In genomic region chr15:88246666-88247446, GRCh38 we compare ENCODE assay signal across 1 cellular context.
A peak's percentile ranks its signal among the peaks of the same experiment; 100 is the strongest.
TF ChIP-seq lines count a peak whose summit lies in the region.

No MANE protein-coding gene starts in this region.

TF ChIP-seq in K562, 482 proteins besides CTCF, POLR2A, EP300 and RAD21 (continued from another document):
- no peak for TF ChIP-seq ZNF121 (CRISPR knock-in tag; conservative IDR thresholded peaks at IDR 0.05)
- no peak for TF ChIP-seq ZNF318 (IDR thresholded peaks at IDR 0.05; ENCODE audit: borderline replicate concordance in 1 of 2, low read depth in 1 of 2)
- TF ChIP-seq ZNF398 (CRISPR knock-in tag; IDR thresholded peaks at IDR 0.05): no peak
- no peak for TF ChIP-seq ARNT (IDR thresholded peaks at IDR 0.05)
- TF ChIP-seq BRD9 (IDR thresholded peaks at IDR 0.05; ENCODE audit: low read depth, partially characterized antibody): no peak
- peak; percentile 36; the same call in 1 of the 2 replicates for TF ChIP-seq LCOR (CRISPR knock-in tag; IDR thresholded peaks at IDR 0.05)
- 0 out of 2 replicates have a peak, but pooled peaks have one; percentile 24 for TF ChIP-seq C11orf30 (IDR thresholded peaks at IDR 0.05; ENCODE audit: low read depth)
- TF ChIP-seq YY1 (IDR thresholded peaks at IDR 0.05; ENCODE audit: borderline replicate concordance in 1 of 3, control insufficient read depth in 1 of 3, extremely low read depth in 1 of 3, insufficient read depth in 3 of 3, insufficient read length in 1 of 3, insufficient replicate concordance in 2 of 3, low read depth in 1 of 3, low read length in 2 of 3): peak in 2 of 3 experiments; percentile 51 to 74
- TF ChIP-seq, protein P1, sequence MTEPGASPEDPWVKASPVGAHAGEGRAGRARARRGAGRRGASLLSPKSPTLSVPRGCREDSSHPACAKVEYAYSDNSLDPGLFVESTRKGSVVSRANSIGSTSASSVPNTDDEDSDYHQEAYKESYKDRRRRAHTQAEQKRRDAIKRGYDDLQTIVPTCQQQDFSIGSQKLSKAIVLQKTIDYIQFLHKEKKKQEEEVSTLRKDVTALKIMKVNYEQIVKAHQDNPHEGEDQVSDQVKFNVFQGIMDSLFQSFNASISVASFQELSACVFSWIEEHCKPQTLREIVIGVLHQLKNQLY (CRISPR knock-in tag; conservative IDR thresholded peaks at IDR 0.05): no peak
- no peak for TF ChIP-seq NR3C1 (CRISPR knock-in tag; IDR thresholded peaks at IDR 0.05)
- TF ChIP-seq CHD2 (IDR thresholded peaks at IDR 0.05; ENCODE audit: low read depth, low read length): no peak
- TF ChIP-seq TARDBP (IDR thresholded peaks at IDR 0.05): no peak
- peak; percentile 81 for TF ChIP-seq RB1 (IDR thresholded peaks at IDR 0.05; ENCODE audit: low read depth)
- TF ChIP-seq, protein P2, sequence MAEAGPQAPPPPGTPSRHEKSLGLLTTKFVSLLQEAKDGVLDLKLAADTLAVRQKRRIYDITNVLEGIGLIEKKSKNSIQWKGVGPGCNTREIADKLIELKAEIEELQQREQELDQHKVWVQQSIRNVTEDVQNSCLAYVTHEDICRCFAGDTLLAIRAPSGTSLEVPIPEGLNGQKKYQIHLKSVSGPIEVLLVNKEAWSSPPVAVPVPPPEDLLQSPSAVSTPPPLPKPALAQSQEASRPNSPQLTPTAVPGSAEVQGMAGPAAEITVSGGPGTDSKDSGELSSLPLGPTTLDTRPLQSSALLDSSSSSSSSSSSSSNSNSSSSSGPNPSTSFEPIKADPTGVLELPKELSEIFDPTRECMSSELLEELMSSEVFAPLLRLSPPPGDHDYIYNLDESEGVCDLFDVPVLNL (CRISPR knock-in tag; IDR thresholded peaks at IDR 0.05; ENCODE audit: low read depth): no peak
- no peak for TF ChIP-seq HMG20B (CRISPR knock-in tag; IDR thresholded peaks at IDR 0.05)
- TF ChIP-seq U2AF1 (optimal IDR thresholded peaks at IDR 0.05; ENCODE audit: low read depth, low read length): no peak
- TF ChIP-seq, protein P3, sequence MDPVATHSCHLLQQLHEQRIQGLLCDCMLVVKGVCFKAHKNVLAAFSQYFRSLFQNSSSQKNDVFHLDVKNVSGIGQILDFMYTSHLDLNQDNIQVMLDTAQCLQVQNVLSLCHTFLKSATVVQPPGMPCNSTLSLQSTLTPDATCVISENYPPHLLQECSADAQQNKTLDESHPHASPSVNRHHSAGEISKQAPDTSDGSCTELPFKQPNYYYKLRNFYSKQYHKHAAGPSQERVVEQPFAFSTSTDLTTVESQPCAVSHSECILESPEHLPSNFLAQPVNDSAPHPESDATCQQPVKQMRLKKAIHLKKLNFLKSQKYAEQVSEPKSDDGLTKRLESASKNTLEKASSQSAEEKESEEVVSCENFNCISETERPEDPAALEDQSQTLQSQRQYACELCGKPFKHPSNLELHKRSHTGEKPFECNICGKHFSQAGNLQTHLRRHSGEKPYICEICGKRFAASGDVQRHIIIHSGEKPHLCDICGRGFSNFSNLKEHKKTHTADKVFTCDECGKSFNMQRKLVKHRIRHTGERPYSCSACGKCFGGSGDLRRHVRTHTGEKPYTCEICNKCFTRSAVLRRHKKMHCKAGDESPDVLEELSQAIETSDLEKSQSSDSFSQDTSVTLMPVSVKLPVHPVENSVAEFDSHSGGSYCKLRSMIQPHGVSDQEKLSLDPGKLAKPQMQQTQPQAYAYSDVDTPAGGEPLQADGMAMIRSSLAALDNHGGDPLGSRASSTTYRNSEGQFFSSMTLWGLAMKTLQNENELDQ (CRISPR knock-in tag; IDR thresholded peaks at IDR 0.05; ENCODE audit: borderline replicate concordance): no peak
- TF ChIP-seq MAFG (tag; conservative IDR thresholded peaks at IDR 0.05): 0 out of 2 replicates have a peak, but pooled peaks have one; percentile 26
- TF ChIP-seq ZNF764 (CRISPR knock-in tag; IDR thresholded peaks at IDR 0.05; ENCODE audit: low read depth): no peak
